ENCODE assay signal across 1 cellular context in the genomic region with DNA sequence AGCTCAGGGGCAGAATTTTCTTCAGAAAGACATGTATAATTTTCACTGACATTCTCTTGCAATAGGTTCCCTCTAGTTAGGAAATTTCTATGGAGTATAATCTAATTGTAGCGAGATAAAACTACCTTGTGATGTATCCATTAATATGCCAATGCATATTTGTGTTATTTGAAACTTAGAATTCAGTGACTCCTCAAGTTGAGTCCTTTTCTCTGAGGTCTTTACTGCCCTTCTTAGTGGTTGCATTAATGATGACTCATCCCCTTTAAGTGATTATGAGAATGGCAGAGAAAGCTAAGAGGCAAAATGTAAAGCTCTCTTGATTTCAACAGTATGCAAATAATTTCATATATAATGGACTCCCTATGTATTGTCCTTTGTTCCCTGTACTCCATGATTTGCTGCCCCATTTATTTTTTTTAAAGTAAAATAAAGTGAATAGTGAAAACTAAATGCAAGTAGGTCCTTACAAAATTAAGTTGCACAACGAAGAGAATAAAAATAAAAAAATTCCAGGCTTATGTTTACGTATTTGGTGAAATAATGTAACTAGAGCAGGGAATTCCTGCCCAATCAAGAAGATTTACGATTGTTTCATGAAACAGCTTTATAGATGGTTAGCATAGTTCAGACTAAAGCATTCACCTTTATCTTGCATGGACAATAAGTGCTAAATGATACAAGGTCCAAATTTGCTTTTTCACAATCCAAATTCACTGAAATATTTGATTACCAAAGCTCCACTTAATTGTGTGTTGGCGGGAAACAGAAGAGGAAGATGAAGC.
TF ChIP-seq lines count a peak whose summit lies in the region.

No MANE protein-coding gene starts in this region.

TF ChIP-seq in SK-N-SH treated with all-trans-retinoic acid at 6 μM for 48 hours, 23 proteins besides CTCF, POLR2A, EP300 and RAD21 (continued from another document):
- TF ChIP-seq, protein P1, sequence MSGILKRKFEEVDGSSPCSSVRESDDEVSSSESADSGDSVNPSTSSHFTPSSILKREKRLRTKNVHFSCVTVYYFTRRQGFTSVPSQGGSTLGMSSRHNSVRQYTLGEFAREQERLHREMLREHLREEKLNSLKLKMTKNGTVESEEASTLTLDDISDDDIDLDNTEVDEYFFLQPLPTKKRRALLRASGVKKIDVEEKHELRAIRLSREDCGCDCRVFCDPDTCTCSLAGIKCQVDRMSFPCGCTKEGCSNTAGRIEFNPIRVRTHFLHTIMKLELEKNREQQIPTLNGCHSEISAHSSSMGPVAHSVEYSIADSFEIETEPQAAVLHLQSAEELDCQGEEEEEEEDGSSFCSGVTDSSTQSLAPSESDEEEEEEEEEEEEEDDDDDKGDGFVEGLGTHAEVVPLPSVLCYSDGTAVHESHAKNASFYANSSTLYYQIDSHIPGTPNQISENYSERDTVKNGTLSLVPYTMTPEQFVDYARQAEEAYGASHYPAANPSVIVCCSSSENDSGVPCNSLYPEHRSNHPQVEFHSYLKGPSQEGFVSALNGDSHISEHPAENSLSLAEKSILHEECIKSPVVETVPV (CRISPR knock-in tag; IDR thresholded peaks at IDR 0.05): no peak
- TF ChIP-seq ZC3H10 (CRISPR knock-in tag; IDR thresholded peaks at IDR 0.05): peak; percentile 83
- no peak for TF ChIP-seq ESRRG (CRISPR knock-in tag; IDR thresholded peaks at IDR 0.05)
- no peak for TF ChIP-seq ZNF565 (CRISPR knock-in tag; conservative IDR thresholded peaks at IDR 0.05; ENCODE audit: low read depth)
- no peak for TF ChIP-seq OSR1 (CRISPR knock-in tag; IDR thresholded peaks at IDR 0.05)
- no peak for TF ChIP-seq ARNTL (CRISPR knock-in tag; IDR thresholded peaks at IDR 0.05; ENCODE audit: borderline replicate concordance, low read depth)
- TF ChIP-seq, protein P2, sequence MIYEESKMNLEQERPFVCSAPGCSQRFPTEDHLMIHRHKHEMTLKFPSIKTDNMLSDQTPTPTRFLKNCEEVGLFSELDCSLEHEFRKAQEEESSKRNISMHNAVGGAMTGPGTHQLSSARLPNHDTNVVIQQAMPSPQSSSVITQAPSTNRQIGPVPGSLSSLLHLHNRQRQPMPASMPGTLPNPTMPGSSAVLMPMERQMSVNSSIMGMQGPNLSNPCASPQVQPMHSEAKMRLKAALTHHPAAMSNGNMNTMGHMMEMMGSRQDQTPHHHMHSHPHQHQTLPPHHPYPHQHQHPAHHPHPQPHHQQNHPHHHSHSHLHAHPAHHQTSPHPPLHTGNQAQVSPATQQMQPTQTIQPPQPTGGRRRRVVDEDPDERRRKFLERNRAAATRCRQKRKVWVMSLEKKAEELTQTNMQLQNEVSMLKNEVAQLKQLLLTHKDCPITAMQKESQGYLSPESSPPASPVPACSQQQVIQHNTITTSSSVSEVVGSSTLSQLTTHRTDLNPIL (CRISPR knock-in tag; IDR thresholded peaks at IDR 0.05; ENCODE audit: low read depth): no peak
- TF ChIP-seq RARB (CRISPR knock-in tag; IDR thresholded peaks at IDR 0.05): no peak; the same call in 1 of the 2 replicates
- no peak for TF ChIP-seq PPARA (CRISPR knock-in tag; IDR thresholded peaks at IDR 0.05; ENCODE audit: borderline replicate concordance)
- TF ChIP-seq CSDC2 (CRISPR knock-in tag; IDR thresholded peaks at IDR 0.05): no peak
